ENCODE assay signal across 5 cellular contexts in genomic region chr4:167150587-167150986, GRCh38.
"Had no signal": no experiment of that assay in that cellular context is flagged by ENCODE, and none has a peak within 500 bp of the region (broad histone marks: within the 10 kb centered on the region; RNA-seq: fewer than 3 reads in every experiment).

No MANE protein-coding gene starts in this region.

- H3K4me3 ChIP-seq: GM23338 had no signal

- ATAC-seq: GM23338, HepG2 had no signal

- H3K27ac ChIP-seq: HL-60 had no signal

- DNase-seq: H9, HCEC 1CT had no signal
